Comparison of ENCODE assay signal across 15 cellular contexts in genomic region chr14:99262977-99263448, GRCh38. TPM values are rescaled to one million over a fixed set of nuclear protein-coding genes. Genes with fewer than 3 reads are reported as not detected.
DNase-seq lines count a peak whose midpoint lies in the region; ATAC-seq and TF ChIP-seq lines count a peak whose summit lies in the region.
"Had no signal": no experiment of that assay in that cellular context is flagged by ENCODE, and none has a peak within 500 bp of the region (broad histone marks: within the 10 kb centered on the region; RNA-seq: fewer than 3 reads in every experiment).

No MANE protein-coding gene starts in this region.

- 12 to 21% (median 16%) methylated on average over 11 of the region's 11 CpGs for WGBS in spleen, 5 donors

- POLR2A ChIA-PET in activated CD4-positive, alpha-beta T cell treated with anti-CD3 and anti-CD28 coated beads for 36 hours (lab: Charles Lee), result interaction anchor here (0.6 to 3.7 kb wide), 6 partner anchors 9 to 67 kb away, joined by 3 to 20 read pairs (median 4); partner anchors contain the start of gene BCL11B
- POLR2A ChIA-PET in activated CD8-positive, alpha-beta T cell treated with anti-CD3 and anti-CD28 coated beads, Interleukin-2, amount 10 ng/mL, durations not matched to agents 7 days and 5 days (lab: Charles Lee), result interaction anchor here (1.0 to 20.3 kb wide), 14 partner anchors 9 to 1124 kb away, joined by 3 to 767 read pairs (median 6); partner anchors contain the start of gene BCL11B

- H3K4me3 ChIP-seq in iPS-15b (ENCODE audit: low read depth, low read length) (peak overlapping the region; percentile 31), spleen (peak overlapping the region in 2 of 8 donors; percentile 0 to 49)
- H3K4me3 ChIP-seq: left lung had no signal

- peak overlapping the region; percentile 99 for H3K27ac Mint-ChIP-seq in activated CD4-positive, alpha-beta T cell treated with anti-CD3 and anti-CD28 coated beads for 36 hours
- H3K27ac Mint-ChIP-seq in activated CD8-positive, alpha-beta T cell treated with anti-CD3 and anti-CD28 coated beads, Interleukin-2, amount 10 ng/mL, durations not matched to agents 7 days and 5 days, result peak overlapping the region; percentile 98

- no peak for ATAC-seq in activated CD4-positive, alpha-beta T cell treated with anti-CD3 and anti-CD28 coated beads for 36 hours
- ATAC-seq in activated CD8-positive, alpha-beta T cell treated with anti-CD3 and anti-CD28 coated beads, Interleukin-2, amount 10 ng/mL, durations not matched to agents 7 days and 5 days, result no peak
- ATAC-seq: left lung had no signal

- peaks cover 24% of the 10 kb centered on the region for H3K4me1 ChIP-seq in iPS-15b (ENCODE audit: control insufficient read depth, insufficient read depth, low read length)
- peaks cover 0 to 66% (median 10%) of the 10 kb centered on the region in 6 donors for H3K4me1 ChIP-seq in spleen

- DNase-seq in activated CD4-positive, alpha-beta T cell treated with anti-CD3 and anti-CD28 coated beads for 36 hours, result peak; percentile 39
- no peak for DNase-seq in activated CD4-positive, alpha-beta T cell treated with anti-CD3 and anti-CD28 coated beads for 48 hours
- peak; percentile 39 for DNase-seq in activated CD8-positive, alpha-beta T cell treated with anti-CD3 and anti-CD28 coated beads, Interleukin-2, amount 10 ng/mL, durations not matched to agents 7 days and 5 days
- peak; percentile 72 for DNase-seq in spleen
- DNase-seq in cerebellar cortex (ENCODE audit: low spot score), result no peak
- DNase-seq in SIG-M5 (lab: John Stamatoyannopoulos, UW), result no peak
- no peak for DNase-seq in CD1c-positive myeloid dendritic cell (ENCODE audit: extremely low spot score)
- DNase-seq: 8988T; DMS153; left lung; stimulated activated CD4-positive, alpha-beta T cell treated with anti-CD3 and anti-CD28 coated beads, Interleukin-2, amount 100 ng/mL, for 48 hours; substantia nigra had no signal

- intact Hi-C loops in activated CD4-positive, alpha-beta T cell treated with anti-CD3 and anti-CD28 coated beads for 36 hours (cut with DNase I, micrococcal nuclease), result loop anchor here (2.0 to 10.0 kb wide), 3 partner anchors 72 to 1958 kb away; no protein-coding TSS in a partner anchor
- intact Hi-C loops in spleen (cut with DNase I; ENCODE audit: low total_unique reads), result no loop called here

- H3K36me3 Mint-ChIP-seq in activated CD4-positive, alpha-beta T cell treated with anti-CD3 and anti-CD28 coated beads for 36 hours (ENCODE audit: low read depth), result peaks cover 93% of the 10 kb centered on the region
- peaks cover 89% of the 10 kb centered on the region for H3K36me3 Mint-ChIP-seq in activated CD8-positive, alpha-beta T cell treated with anti-CD3 and anti-CD28 coated beads, Interleukin-2, amount 10 ng/mL, durations not matched to agents 7 days and 5 days (ENCODE audit: low read depth)

- CTCF ChIA-PET in activated CD4-positive, alpha-beta T cell treated with anti-CD3 and anti-CD28 coated beads for 36 hours (lab: Charles Lee), result interaction anchor here (0.6 to 3.0 kb wide), 11 partner anchors 9 to 1286 kb away, joined by 3 to 12 read pairs (median 5); no protein-coding TSS in a partner anchor
- CTCF ChIA-PET in activated CD8-positive, alpha-beta T cell treated with anti-CD3 and anti-CD28 coated beads, Interleukin-2, amount 10 ng/mL, durations not matched to agents 7 days and 5 days (lab: Charles Lee), result interaction anchor here (1.2 to 13.9 kb wide), 6 partner anchors 9 to 1285 kb away, joined by 3 to 373 read pairs (median 26); partner anchors contain the start of gene BCL11B

- H3K9me3 ChIP-seq in iPS-15b (ENCODE audit: control insufficient read depth, insufficient read depth, low read length) (no peaks in the 10 kb centered on the region), spleen (no peaks in the 10 kb centered on the region)
- H3K9me3 ChIP-seq: left lung had no signal

- no peak for TF ChIP-seq POLR2A in spleen (IDR thresholded peaks at IDR 0.05)

- no peaks in the 10 kb centered on the region for H3K9me3 Mint-ChIP-seq in activated CD4-positive, alpha-beta T cell treated with anti-CD3 and anti-CD28 coated beads for 36 hours (ENCODE audit: low read depth)
- H3K9me3 Mint-ChIP-seq in activated CD8-positive, alpha-beta T cell treated with anti-CD3 and anti-CD28 coated beads, Interleukin-2, amount 10 ng/mL, durations not matched to agents 7 days and 5 days (ENCODE audit: insufficient read depth), result no peaks in the 10 kb centered on the region

- H3K36me3 ChIP-seq in iPS-15b (ENCODE audit: control insufficient read depth, insufficient read depth, low read length) (no peaks in the 10 kb centered on the region), spleen (no peaks in the 10 kb centered on the region)
- H3K36me3 ChIP-seq: left lung had no signal

- peaks cover 30% of the 10 kb centered on the region for H3K27me3 ChIP-seq in iPS-15b (ENCODE audit: control insufficient read depth, insufficient read depth, low read length)
- peaks cover 0 to 99% (median 40%) of the 10 kb centered on the region in 7 donors for H3K27me3 ChIP-seq in spleen (replicated peaks in 1 of 7)

- H3K9ac ChIP-seq in iPS-15b (ENCODE audit: low read depth, low read length), result no peak overlapping the region

- H3K4me1 Mint-ChIP-seq in activated CD4-positive, alpha-beta T cell treated with anti-CD3 and anti-CD28 coated beads for 36 hours, result peaks cover 70% of the 10 kb centered on the region
- H3K4me1 Mint-ChIP-seq in activated CD8-positive, alpha-beta T cell treated with anti-CD3 and anti-CD28 coated beads, Interleukin-2, amount 10 ng/mL, durations not matched to agents 7 days and 5 days (ENCODE audit: low read depth), result peaks cover 92% of the 10 kb centered on the region

- peak overlapping the region; percentile 87 for H3K4me3 Mint-ChIP-seq in activated CD4-positive, alpha-beta T cell treated with anti-CD3 and anti-CD28 coated beads for 36 hours
- H3K4me3 Mint-ChIP-seq in activated CD8-positive, alpha-beta T cell treated with anti-CD3 and anti-CD28 coated beads, Interleukin-2, amount 10 ng/mL, durations not matched to agents 7 days and 5 days, result peak overlapping the region; percentile 88

- H3K27me3 Mint-ChIP-seq in activated CD4-positive, alpha-beta T cell treated with anti-CD3 and anti-CD28 coated beads for 36 hours, result no peaks in the 10 kb centered on the region
- H3K27me3 Mint-ChIP-seq in activated CD8-positive, alpha-beta T cell treated with anti-CD3 and anti-CD28 coated beads, Interleukin-2, amount 10 ng/mL, durations not matched to agents 7 days and 5 days (ENCODE audit: low read depth), result no peaks in the 10 kb centered on the region

- no peak for TF ChIP-seq CTCF in spleen (IDR thresholded peaks at IDR 0.05 in 8 of 11, conservative IDR thresholded peaks at IDR 0.05 in 3 of 11)

- H3K27ac ChIP-seq in spleen, result peak overlapping the region; percentile 44 to 93 (median 78)
- H3K27ac ChIP-seq: left lung had no signal

RNA-seq across cellular contexts. Expression of gene BCL11B, which starts 9.0 kb away (rescaled TPM):
- total RNA-seq in activated CD4-positive, alpha-beta T cell treated with anti-CD3 and anti-CD28 coated beads for 36 hours, result 10 to 100 TPM; 62.1 to 66.2 TPM
- total RNA-seq in activated CD8-positive, alpha-beta T cell treated with anti-CD3 and anti-CD28 coated beads, Interleukin-2, amount 10 ng/mL, durations not matched to agents 7 days and 5 days, result 10 to 100 TPM; 68.6 to 70.6 TPM
- 10 to 100 TPM in 6 of 7 donors, 1 to 10 TPM in 1; 7.9 to 21.1 (median 13.1) TPM for total RNA-seq in spleen
- polyA plus RNA-seq in spleen, result 1 to 10 TPM in 2 of 3 donors, under 1 TPM in 1; 0.74 to 1.5 (median 1.4) TPM
- total RNA-seq: fibroblast of villous mesenchyme, LHCN-M2 had no signal

Comparison
In these comparisons a context has a peak if more than half of its experiments do, and no peak if none do; other contexts are left out.
1. DNase-seq: peak in activated CD4-positive, alpha-beta T cell treated with anti-CD3 and anti-CD28 coated beads for 36 hours (single experiment), activated CD8-positive, alpha-beta T cell treated with anti-CD3 and anti-CD28 coated beads, Interleukin-2, amount 10 ng/mL, durations not matched to agents 7 days and 5 days (single experiment) and spleen (single experiment); none in activated CD4-positive, alpha-beta T cell treated with anti-CD3 and anti-CD28 coated beads for 48 hours (single experiment), cerebellar cortex (single experiment), SIG-M5 (single experiment) and CD1c-positive myeloid dendritic cell (single experiment).